27 cellular contexts compared by ENCODE assay signal in genomic region chr2:124993809-124994208, GRCh38.
"Had no signal": no experiment of that assay in that cellular context is flagged by ENCODE, and none has a peak within 500 bp of the region (broad histone marks: within the 10 kb centered on the region; RNA-seq: fewer than 3 reads in every experiment).

No MANE protein-coding gene starts in this region.

- H3K27me3 ChIP-seq: dorsolateral prefrontal cortex, esophagus squamous epithelium, gastrocnemius medialis, heart right ventricle, left lung had no signal

- H3K9me3 ChIP-seq: gastrocnemius medialis, left lung, lower lobe of right lung, mucosa of descending colon had no signal

- H3K36me3 ChIP-seq: esophagus squamous epithelium, gastrocnemius medialis, heart right ventricle, left lung, lower lobe of right lung had no signal

- FAIRE-seq: islet of Langerhans, keratinocyte had no signal

- H3K27ac Mint-ChIP-seq: mesothelial cell of epicardium; naive B cell; naive thymus-derived CD8-positive, alpha-beta T cell had no signal

- H3K4me3 Mint-ChIP-seq: mesothelial cell of epicardium; naive B cell; naive thymus-derived CD8-positive, alpha-beta T cell had no signal

- H3K4me1 ChIP-seq: esophagus squamous epithelium, gastrocnemius medialis, heart right ventricle, left lung, lower lobe of right lung had no signal

- H3K27me3 Mint-ChIP-seq: naive B cell; naive thymus-derived CD8-positive, alpha-beta T cell had no signal

- H3K4me1 Mint-ChIP-seq: naive B cell; naive thymus-derived CD8-positive, alpha-beta T cell had no signal

- H3K27ac ChIP-seq: coronary artery, dorsolateral prefrontal cortex, epithelial cell of prostate, esophagus squamous epithelium, gastrocnemius medialis, heart right ventricle, left lung, lower lobe of right lung had no signal

- ATAC-seq: esophagus mucosa; gastrocnemius medialis; heart right ventricle; left cardiac atrium; left lung; left ventricle myocardium superior; lower lobe of right lung; mucosa of descending colon; naive thymus-derived CD8-positive, alpha-beta T cell had no signal

- DNase-seq: dermis blood vessel endothelial cell; dorsolateral prefrontal cortex; effector CD4-positive, alpha-beta T cell; effector memory CD4-positive, alpha-beta T cell; erythroblast; esophagus squamous epithelium; foreskin fibroblast; foreskin melanocyte; gastrocnemius medialis; glutamatergic neuron; head of caudate nucleus; heart right ventricle; hippocampal formation; left cardiac atrium; left lung; left ventricle myocardium superior; lower lobe of right lung; mesenchymal stem cell; mucosa of descending colon; naive B cell; naive thymus-derived CD8-positive, alpha-beta T cell had no signal

- H3K4me3 ChIP-seq: coronary artery, esophagus squamous epithelium, gastrocnemius medialis, heart right ventricle, left lung, lower lobe of right lung, mucosa of descending colon had no signal

- H3K36me3 Mint-ChIP-seq: naive B cell; naive thymus-derived CD8-positive, alpha-beta T cell had no signal
